ENCODE assay signal across 13 cellular contexts in the genomic region with DNA sequence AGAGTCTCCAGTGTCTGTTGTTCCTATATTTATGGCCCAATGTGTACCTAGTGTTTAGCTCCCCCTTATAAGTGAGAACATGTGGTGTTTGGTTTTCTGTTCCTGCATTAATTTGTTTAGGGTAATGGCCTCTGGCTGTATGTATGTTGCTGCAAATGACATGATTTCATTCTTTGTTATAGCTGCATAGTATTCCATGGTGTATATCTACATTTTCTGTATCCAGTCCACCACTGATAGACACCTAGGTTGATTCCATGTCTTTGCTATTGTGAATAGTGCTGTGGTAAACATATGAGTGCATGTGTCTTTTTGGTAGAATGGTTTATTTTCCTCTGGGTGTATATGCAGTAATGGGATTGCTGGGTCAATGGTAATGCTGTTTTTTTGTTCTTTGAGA. TPM values are rescaled to one million over a fixed set of nuclear protein-coding genes. Genes with fewer than 3 reads are reported as not detected.
"Had no signal": no experiment of that assay in that cellular context is flagged by ENCODE, and none has a peak within 500 bp of the region (broad histone marks: within the 10 kb centered on the region; RNA-seq: fewer than 3 reads in every experiment).

No MANE protein-coding gene starts in this region.

RNA-seq across cellular contexts. Expression of gene AGT, which starts 15.0 kb away (rescaled TPM):
- total RNA-seq: dermis microvascular lymphatic vessel endothelial cell, endodermal cell, endothelial cell of umbilical vein, fibroblast of villous mesenchyme, foreskin keratinocyte, glomerular endothelial cell had no signal
- polyA plus RNA-seq: endothelial cell of umbilical vein, foreskin keratinocyte had no signal

RNA-seq across cellular contexts. Expression of gene CAPN9, which starts 48.2 kb away (rescaled TPM):
- total RNA-seq: dermis blood vessel endothelial cell, dermis microvascular lymphatic vessel endothelial cell, endothelial cell of umbilical vein, epithelial cell of proximal tubule, esophagus mucosa, esophagus muscularis mucosa, fibroblast of villous mesenchyme, foreskin keratinocyte, gastrocnemius medialis, glomerular endothelial cell had no signal
- polyA plus RNA-seq: endothelial cell of umbilical vein, fibroblast of lung, foreskin keratinocyte, heart right ventricle had no signal
